1 cellular context compared by ENCODE assay signal in the genomic region with DNA sequence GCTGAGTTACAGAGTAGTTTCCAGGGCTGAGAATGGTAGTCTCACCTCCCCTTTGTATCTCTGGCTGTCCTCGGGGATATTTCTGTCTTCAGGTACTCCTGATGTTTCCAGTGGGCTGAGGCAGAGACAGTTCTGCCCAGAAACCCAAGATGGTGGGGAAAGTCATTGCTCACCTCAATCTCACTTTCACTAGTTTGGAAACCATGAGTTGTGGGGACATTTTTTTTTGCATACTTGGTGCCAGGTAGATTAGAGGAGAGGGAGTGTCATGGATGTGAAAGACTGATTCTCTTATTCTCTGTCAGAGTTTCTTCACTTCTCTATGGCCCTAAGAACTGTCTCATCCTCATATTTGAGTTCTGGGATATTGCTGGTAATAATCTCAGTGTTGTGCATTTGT.
TF ChIP-seq lines count a peak whose summit lies in the region.

No MANE protein-coding gene starts in this region.

TF ChIP-seq in GM12878, 131 proteins besides CTCF, POLR2A, EP300 and RAD21 (continued from another document):
- TF ChIP-seq, protein P1, sequence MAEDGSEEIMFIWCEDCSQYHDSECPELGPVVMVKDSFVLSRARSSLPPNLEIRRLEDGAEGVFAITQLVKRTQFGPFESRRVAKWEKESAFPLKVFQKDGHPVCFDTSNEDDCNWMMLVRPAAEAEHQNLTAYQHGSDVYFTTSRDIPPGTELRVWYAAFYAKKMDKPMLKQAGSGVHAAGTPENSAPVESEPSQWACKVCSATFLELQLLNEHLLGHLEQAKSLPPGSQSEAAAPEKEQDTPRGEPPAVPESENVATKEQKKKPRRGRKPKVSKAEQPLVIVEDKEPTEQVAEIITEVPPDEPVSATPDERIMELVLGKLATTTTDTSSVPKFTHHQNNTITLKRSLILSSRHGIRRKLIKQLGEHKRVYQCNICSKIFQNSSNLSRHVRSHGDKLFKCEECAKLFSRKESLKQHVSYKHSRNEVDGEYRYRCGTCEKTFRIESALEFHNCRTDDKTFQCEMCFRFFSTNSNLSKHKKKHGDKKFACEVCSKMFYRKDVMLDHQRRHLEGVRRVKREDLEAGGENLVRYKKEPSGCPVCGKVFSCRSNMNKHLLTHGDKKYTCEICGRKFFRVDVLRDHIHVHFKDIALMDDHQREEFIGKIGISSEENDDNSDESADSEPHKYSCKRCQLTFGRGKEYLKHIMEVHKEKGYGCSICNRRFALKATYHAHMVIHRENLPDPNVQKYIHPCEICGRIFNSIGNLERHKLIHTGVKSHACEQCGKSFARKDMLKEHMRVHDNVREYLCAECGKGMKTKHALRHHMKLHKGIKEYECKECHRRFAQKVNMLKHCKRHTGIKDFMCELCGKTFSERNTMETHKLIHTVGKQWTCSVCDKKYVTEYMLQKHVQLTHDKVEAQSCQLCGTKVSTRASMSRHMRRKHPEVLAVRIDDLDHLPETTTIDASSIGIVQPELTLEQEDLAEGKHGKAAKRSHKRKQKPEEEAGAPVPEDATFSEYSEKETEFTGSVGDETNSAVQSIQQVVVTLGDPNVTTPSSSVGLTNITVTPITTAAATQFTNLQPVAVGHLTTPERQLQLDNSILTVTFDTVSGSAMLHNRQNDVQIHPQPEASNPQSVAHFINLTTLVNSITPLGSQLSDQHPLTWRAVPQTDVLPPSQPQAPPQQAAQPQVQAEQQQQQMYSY (CRISPR knock-in tag; IDR thresholded peaks at IDR 0.05), result no peak
